ENCODE assay signal across 38 cellular contexts in genomic region chr17:50580636-50581035, GRCh38. TPM values are rescaled to one million over a fixed set of nuclear protein-coding genes. Genes with fewer than 3 reads are reported as not detected.
"Had no signal": no experiment of that assay in that cellular context is flagged by ENCODE, and none has a peak within 500 bp of the region (broad histone marks: within the 10 kb centered on the region; RNA-seq: fewer than 3 reads in every experiment).

No MANE protein-coding gene starts in this region.

- H3K27me3 ChIP-seq: adrenal gland, body of pancreas, breast epithelium, MG63, Peyer's patch had no signal

- H3K9ac ChIP-seq: SK-N-SH had no signal

- H3K4me1 ChIP-seq: adrenal gland, breast epithelium, Peyer's patch, SJSA1 had no signal

- ATAC-seq: activated naive CD4-positive, alpha-beta T cell treated with anti-CD3 and anti-CD28 coated beads, Interleukin-2, amount 50 U/mL, for 72 hours; activated T-cell treated with anti-CD3 and anti-CD28 coated beads, Interleukin-2, amount 50 U/mL, for 4 hours; body of pancreas; PC-3 had no signal

- H3K27ac ChIP-seq: adrenal gland, body of pancreas, breast epithelium, Peyer's patch, SJSA1 had no signal

- H3K4me1 Mint-ChIP-seq: activated B cell treated with CpG ODN at 0.5 μM for 24 hours had no signal

- H3K36me3 ChIP-seq: adrenal gland, breast epithelium, MG63, Peyer's patch, SJSA1 had no signal

- H3K4me3 Mint-ChIP-seq: activated B cell treated with CpG ODN at 0.5 μM for 24 hours; activated CD4-positive, alpha-beta memory T cell treated with anti-CD3 and anti-CD28 coated beads for 36 hours; activated naive CD4-positive, alpha-beta T cell treated with anti-CD3 and anti-CD28 coated beads for 36 hours; activated T-cell treated with anti-CD3 and anti-CD28 coated beads, Interleukin-2, amount 50 U/mL, for 4 hours; activated T-helper 1 cell treated with anti-CD3 and anti-CD28 coated beads, Interleukin-12 subunit alpha, Interleukin-12 subunit beta, Interleukin-2, Interleukin-4 antibody, amounts not matched to agents 30 ng/mL and 10 ng/mL and 1 ng/mL, durations not matched to agents 14 hours and 24 hours and 36 hours; T-helper 1 cell treated with Interleukin-12 subunit alpha and Interleukin-12 subunit beta and Interleukin-4 antibody, amounts not matched to agents 30 μg/mL and 1 μg/mL, for 36 hours; T-helper 2 cell treated with Interferon-gamma antibody and Interleukin-4, amounts not matched to agents 5 μg/mL and 100 μg/mL, for 36 hours had no signal

- H3K4me3 ChIP-seq: adrenal gland, body of pancreas, breast epithelium, MG63, Peyer's patch, SJSA1 had no signal

- H3K4me2 ChIP-seq: SK-N-SH had no signal

- H3K27ac Mint-ChIP-seq: activated B cell treated with CpG ODN at 0.5 μM for 24 hours; activated CD4-positive, alpha-beta memory T cell treated with anti-CD3 and anti-CD28 coated beads for 36 hours; activated naive CD4-positive, alpha-beta T cell treated with anti-CD3 and anti-CD28 coated beads for 36 hours; activated naive CD4-positive, alpha-beta T cell treated with anti-CD3 and anti-CD28 coated beads, Interleukin-2, amount 50 U/mL, for 72 hours; activated T-helper 1 cell treated with anti-CD3 and anti-CD28 coated beads, Interleukin-12 subunit alpha, Interleukin-12 subunit beta, Interleukin-2, Interleukin-4 antibody, amounts not matched to agents 30 ng/mL and 10 ng/mL and 1 ng/mL, durations not matched to agents 14 hours and 24 hours and 36 hours; T-helper 1 cell treated with Interleukin-12 subunit alpha and Interleukin-12 subunit beta and Interleukin-4 antibody, amounts not matched to agents 30 μg/mL and 1 μg/mL, for 36 hours; T-helper 2 cell treated with Interferon-gamma antibody and Interleukin-4, amounts not matched to agents 5 μg/mL and 100 μg/mL, for 36 hours had no signal

- DNase-seq: activated B cell treated with CpG ODN at 0.5 μM for 24 hours; activated CD4-positive, alpha-beta memory T cell treated with anti-CD3 and anti-CD28 coated beads for 36 hours; activated CD4-positive, alpha-beta T cell treated with anti-CD3 and anti-CD28 coated beads for 4 hours; activated CD4-positive, alpha-beta T cell treated with anti-CD3 and anti-CD28 coated beads, Interleukin-2, amount 50 U/mL, for 1 hour; activated CD4-positive, CD25-positive, alpha-beta regulatory T cell treated with anti-CD3 and anti-CD28 coated beads, Interleukin-2, amount 50 U/mL, for 72 hours; activated CD8-positive, alpha-beta memory T cell treated with anti-CD3 and anti-CD28 coated beads, Interleukin-2, amount 50 U/mL, for 4 hours; activated gamma-delta T cell treated with Interleukin-2 at 50 U/mL for 16 hours; activated naive CD4-positive, alpha-beta T cell treated with anti-CD3 and anti-CD28 coated beads for 36 hours; activated T-cell treated with anti-CD3 and anti-CD28 coated beads for 4 hours; activated T-cell treated with anti-CD3 and anti-CD28 coated beads, Interleukin-2, amount 50 U/mL, for 4 hours; adrenal gland; body of pancreas; central memory CD4-positive, alpha-beta T cell; Karpas-422; KBM-7; MG63; NCI-H1048; NCI-H1105 treated with DMSO at 0.1 percent for 48 hours; NCI-H1436; NCI-H1694; NCI-H1930; NCI-H2081 treated with DMSO at 0.1 percent for 48 hours; NCI-H510A; NCI-H526; NCI-H774; PC-3; Peyer's patch; RPMI8226; SHP77 treated with DMSO at 0.1 percent for 48 hours; SK-N-SH had no signal

- H3K9me3 Mint-ChIP-seq: activated B cell treated with CpG ODN at 0.5 μM for 24 hours; activated CD4-positive, alpha-beta memory T cell treated with anti-CD3 and anti-CD28 coated beads for 36 hours; activated naive CD4-positive, alpha-beta T cell treated with anti-CD3 and anti-CD28 coated beads for 36 hours; activated naive CD4-positive, alpha-beta T cell treated with anti-CD3 and anti-CD28 coated beads, Interleukin-2, amount 50 U/mL, for 72 hours; activated T-cell treated with anti-CD3 and anti-CD28 coated beads, Interleukin-2, amount 50 U/mL, for 4 hours; activated T-helper 1 cell treated with anti-CD3 and anti-CD28 coated beads, Interleukin-12 subunit alpha, Interleukin-12 subunit beta, Interleukin-2, Interleukin-4 antibody, amounts not matched to agents 30 ng/mL and 10 ng/mL and 1 ng/mL, durations not matched to agents 14 hours and 24 hours and 36 hours; T-helper 1 cell treated with Interleukin-12 subunit alpha and Interleukin-12 subunit beta and Interleukin-4 antibody, amounts not matched to agents 30 μg/mL and 1 μg/mL, for 36 hours; T-helper 2 cell treated with Interferon-gamma antibody and Interleukin-4, amounts not matched to agents 5 μg/mL and 100 μg/mL, for 36 hours had no signal

- FAIRE-seq: astrocyte, TTC549 had no signal

- H3K9me3 ChIP-seq: adrenal gland, body of pancreas, breast epithelium, MG63, Peyer's patch, SK-N-SH had no signal

- H3K36me3 Mint-ChIP-seq: activated CD4-positive, alpha-beta memory T cell treated with anti-CD3 and anti-CD28 coated beads for 36 hours; activated naive CD4-positive, alpha-beta T cell treated with anti-CD3 and anti-CD28 coated beads, Interleukin-2, amount 50 U/mL, for 72 hours had no signal

RNA-seq across cellular contexts. Expression of gene CACNA1G, which starts 20.1 kb away (rescaled TPM):
- total RNA-seq: Peyer's patch had no signal

RNA-seq across cellular contexts. Expression of gene EPN3, which starts 48.1 kb away (rescaled TPM):
- total RNA-seq: activated B cell treated with CpG ODN at 0.5 μM for 24 hours; activated CD4-positive, alpha-beta memory T cell treated with anti-CD3 and anti-CD28 coated beads for 36 hours; activated naive CD4-positive, alpha-beta T cell treated with anti-CD3 and anti-CD28 coated beads for 36 hours; activated naive CD4-positive, alpha-beta T cell treated with anti-CD3 and anti-CD28 coated beads, Interleukin-2, amount 50 U/mL, for 72 hours; activated T-helper 1 cell treated with anti-CD3 and anti-CD28 coated beads, Interleukin-12 subunit alpha, Interleukin-12 subunit beta, Interleukin-2, Interleukin-4 antibody, amounts not matched to agents 30 ng/mL and 10 ng/mL and 1 ng/mL, durations not matched to agents 14 hours and 24 hours and 36 hours had no signal

RNA-seq across cellular contexts. Expression of gene ABCC3, which starts 54.0 kb away (rescaled TPM):
- total RNA-seq: activated CD4-positive, alpha-beta memory T cell treated with anti-CD3 and anti-CD28 coated beads for 36 hours; activated naive CD4-positive, alpha-beta T cell treated with anti-CD3 and anti-CD28 coated beads for 36 hours; activated naive CD4-positive, alpha-beta T cell treated with anti-CD3 and anti-CD28 coated beads, Interleukin-2, amount 50 U/mL, for 72 hours; activated T-helper 1 cell treated with anti-CD3 and anti-CD28 coated beads, Interleukin-12 subunit alpha, Interleukin-12 subunit beta, Interleukin-2, Interleukin-4 antibody, amounts not matched to agents 30 ng/mL and 10 ng/mL and 1 ng/mL, durations not matched to agents 14 hours and 24 hours and 36 hours had no signal
